Comparison of ENCODE assay signal across 35 cellular contexts in the genomic region with DNA sequence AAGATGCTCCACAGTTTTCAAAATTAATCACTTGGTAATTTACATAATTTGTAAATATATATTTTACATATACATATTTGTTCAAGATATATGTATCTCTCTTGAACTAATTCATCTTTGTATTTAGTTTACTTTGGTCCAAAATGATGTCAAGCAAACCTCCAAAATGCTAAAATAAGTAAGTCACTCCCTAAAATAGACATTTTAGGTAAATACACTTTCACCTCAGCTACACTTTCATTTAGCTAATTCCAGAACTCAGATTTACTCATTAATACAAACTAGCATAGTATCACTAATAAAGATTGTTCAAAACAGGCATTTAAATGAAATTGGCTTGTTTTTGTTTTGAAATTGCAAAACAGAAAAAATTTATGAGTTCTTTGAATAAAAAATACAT.
"Had no signal": no experiment of that assay in that cellular context is flagged by ENCODE, and none has a peak within 500 bp of the region (broad histone marks: within the 10 kb centered on the region; RNA-seq: fewer than 3 reads in every experiment).

No MANE protein-coding gene starts in this region.

- H3K9me3 ChIP-seq: MG63 had no signal

- H3K27me3 ChIP-seq: MG63 had no signal

- DNase-seq: Karpas-422, Kasumi-1, MG63, MM.1S, MV-4-11, NCI-H1048, NCI-H1092, NCI-H1092 treated with DMSO at 0.1 percent for 48 hours, NCI-H1105, NCI-H1105 treated with DMSO at 0.1 percent for 48 hours, NCI-H1417, NCI-H1417 treated with DMSO at 0.1 percent for 48 hours, NCI-H1436, NCI-H1436 treated with DMSO at 0.1 percent for 48 hours, NCI-H146, NCI-H1694, NCI-H1694 treated with DMSO at 0.1 percent for 48 hours, NCI-H187, NCI-H187 treated with DMSO at 0.1 percent for 48 hours, NCI-H1930, NCI-H2029, NCI-H2029 treated with DMSO at 0.1 percent for 48 hours, NCI-H2081, NCI-H2081 treated with DMSO at 0.1 percent for 48 hours, NCI-H2107, NCI-H2171, NCI-H2171 treated with DMSO at 0.1 percent for 48 hours, NCI-H2227 treated with DMSO at 0.1 percent for 48 hours, NCI-H226, NCI-H345, NCI-H446, NCI-H446 treated with DMSO at 0.1 percent for 48 hours, NCI-H510A, NCI-H510A treated with DMSO at 0.1 percent for 48 hours, NCI-H524 had no signal

- H3K4me3 ChIP-seq: MG63 had no signal
